In genomic region chr11:113911491-113911890, GRCh38 we compare ENCODE assay signal across 4 cellular contexts. TPM values are rescaled to one million over a fixed set of nuclear protein-coding genes. Genes with fewer than 3 reads are reported as not detected.
"Had no signal": no experiment of that assay in that cellular context is flagged by ENCODE, and none has a peak within 500 bp of the region (broad histone marks: within the 10 kb centered on the region; RNA-seq: fewer than 3 reads in every experiment).

No MANE protein-coding gene starts in this region.

RNA-seq across cellular contexts. Expression of gene HTR3B, which starts 6.9 kb away (rescaled TPM):
- total RNA-seq: LHCN-M2, M059J, MCF 10A, NCI-H460 had no signal
